Comparison of ENCODE assay signal across 27 cellular contexts in genomic region chr11:43401252-43401651, GRCh38.
"Had no signal": no experiment of that assay in that cellular context is flagged by ENCODE, and none has a peak within 500 bp of the region (broad histone marks: within the 10 kb centered on the region; RNA-seq: fewer than 3 reads in every experiment).

No MANE protein-coding gene starts in this region.

- H3K27ac ChIP-seq: colonic mucosa, epithelial cell of prostate, esophagus squamous epithelium, gastrocnemius medialis, heart right ventricle, left ventricle myocardium inferior, lower lobe of right lung had no signal

- ATAC-seq: effector memory CD8-positive, alpha-beta T cell; esophagus mucosa; gastrocnemius medialis; heart right ventricle; left colon; left lobe of liver; lower lobe of right lung; mucosa of descending colon had no signal

- H3K4me3 ChIP-seq: colonic mucosa, esophagus squamous epithelium, gastrocnemius medialis, heart right ventricle, left ventricle myocardium inferior, lower lobe of right lung, mucosa of descending colon had no signal

- H3K9me3 ChIP-seq: colonic mucosa, esophagus squamous epithelium, gastrocnemius medialis, heart right ventricle, left ventricle myocardium inferior, lower lobe of right lung, mucosa of descending colon had no signal

- FAIRE-seq: endometrium, kidney had no signal

- H3K27me3 ChIP-seq: colonic mucosa, esophagus squamous epithelium, gastrocnemius medialis, heart right ventricle had no signal

- DNase-seq: colonic mucosa; cortex of kidney; effector CD8-positive, alpha-beta T cell; effector memory CD8-positive, alpha-beta T cell; endodermal cell; erythroblast; esophagus squamous epithelium; foreskin fibroblast; foreskin melanocyte; gastrocnemius medialis; glutamatergic neuron; head of caudate nucleus; heart right ventricle; hippocampal formation; islet precursor cell; kidney; kidney glomerular epithelial cell; left colon; left ventricle myocardium inferior; lower lobe of right lung; mesenchymal stem cell; mucosa of descending colon; naive B cell had no signal

- H3K4me1 ChIP-seq: colonic mucosa, gastrocnemius medialis, heart right ventricle, left ventricle myocardium inferior, lower lobe of right lung had no signal
